Comparison of ENCODE assay signal across 8 cellular contexts in genomic region chr12:109998241-109998903, GRCh38. TPM values are rescaled to one million over a fixed set of nuclear protein-coding genes. Genes with fewer than 3 reads are reported as not detected.
DNase-seq lines count a peak whose midpoint lies in the region; ATAC-seq and TF ChIP-seq lines count a peak whose summit lies in the region.

No MANE protein-coding gene starts in this region.

- TF ChIP-seq CTCF in Peyer's patch (IDR thresholded peaks at IDR 0.05) (no peak), esophagus squamous epithelium (IDR thresholded peaks at IDR 0.05) (no peak)

- H3K9me3 ChIP-seq in Peyer's patch (no peaks in the 10 kb centered on the region), esophagus squamous epithelium (no peaks in the 10 kb centered on the region)

- peaks cover 0 to 49% (median 9%) of the 10 kb centered on the region in 4 donors for H3K4me1 ChIP-seq in Peyer's patch
- H3K4me1 ChIP-seq in esophagus squamous epithelium, result peaks cover 4 to 75% (median 42%) of the 10 kb centered on the region in 3 donors

- no peaks in the 10 kb centered on the region for H3K27me3 ChIP-seq in Peyer's patch
- no peaks in the 10 kb centered on the region for H3K27me3 ChIP-seq in esophagus squamous epithelium

- ATAC-seq in GM18511 (IDR thresholded peaks at IDR 0.05; ENCODE audit: unreplicated experiment) (peak; percentile 1), sciatic nerve (no peak), HG03521 (IDR thresholded peaks at IDR 0.05; ENCODE audit: unreplicated experiment) (no peak), GM18867 (IDR thresholded peaks at IDR 0.05; ENCODE audit: unreplicated experiment) (no peak)

- no peak for DNase-seq in Peyer's patch
- no peak for DNase-seq in esophagus squamous epithelium (lab: John Stamatoyannopoulos, UW)
- peak; percentile 51 for DNase-seq in skeletal muscle cell (ENCODE audit: low read depth)
- no peak for DNase-seq in sciatic nerve (ENCODE audit: low spot score)
- no peak for DNase-seq in NCI-H2081 (lab: John Stamatoyannopoulos, UW)

- intact Hi-C loops in esophagus squamous epithelium (cut with DNase I), result no loop called here
- intact Hi-C loops in sciatic nerve (cut with DNase I), result no loop called here

- peak overlapping the region; percentile 90 to 97 (median 96) for H3K4me3 ChIP-seq in Peyer's patch
- peak overlapping the region; percentile 75 to 100 (median 79) for H3K4me3 ChIP-seq in esophagus squamous epithelium
- H3K4me3 ChIP-seq in skeletal muscle cell (ENCODE audit: low read depth, low read length), result peak overlapping the region; percentile 77

- H3K27ac ChIP-seq in Peyer's patch (peak overlapping the region; percentile 81 to 92 (median 84)), esophagus squamous epithelium (peak overlapping the region; percentile 80 to 93 (median 92))

- 46 to 52% methylated on average over 9 of the region's 9 CpGs for WGBS in esophagus squamous epithelium, 2 donors

- TF ChIP-seq POLR2A in Peyer's patch (IDR thresholded peaks at IDR 0.05) (no peak), esophagus squamous epithelium (IDR thresholded peaks at IDR 0.05) (no peak)

- H3K36me3 ChIP-seq in Peyer's patch (peaks cover 0 to 7% (median 0%) of the 10 kb centered on the region in 3 donors), esophagus squamous epithelium (peaks cover 0 to 10% (median 0%) of the 10 kb centered on the region in 3 donors)

RNA-seq across cellular contexts. Expression of gene ANKRD13A, which starts 0.9 kb away (rescaled TPM):
- total RNA-seq in Peyer's patch, result 100 to 1,000 TPM in 1 of 4 donors, 10 to 100 TPM in 3; 81.3 to 124 (median 92.1) TPM
- total RNA-seq in esophagus squamous epithelium, result 10 to 100 TPM; 67.6 to 92.9 (median 72.8) TPM
- 41.1 TPM for total RNA-seq in sciatic nerve

RNA-seq across cellular contexts. Expression of gene GIT2, which starts 2.2 kb away (rescaled TPM):
- 100 to 1,000 TPM in 1 of 4 donors, 10 to 100 TPM in 3; 55.0 to 107 (median 79.8) TPM for total RNA-seq in Peyer's patch
- total RNA-seq in esophagus squamous epithelium, result 10 to 100 TPM; 14.1 to 31.9 (median 21.0) TPM
- 66.6 TPM for total RNA-seq in sciatic nerve

RNA-seq across cellular contexts. Expression of gene C12orf76, which starts 50.0 kb away (rescaled TPM):
- total RNA-seq in Peyer's patch (10 to 100 TPM; 14.9 to 23.1 (median 17.5) TPM), esophagus squamous epithelium (10 to 100 TPM in 1 of 4 donors, 1 to 10 TPM in 3; 3.2 to 10.8 (median 5.9) TPM), sciatic nerve (40.3 TPM)
